ENCODE assay signal across 9 cellular contexts in the genomic region with DNA sequence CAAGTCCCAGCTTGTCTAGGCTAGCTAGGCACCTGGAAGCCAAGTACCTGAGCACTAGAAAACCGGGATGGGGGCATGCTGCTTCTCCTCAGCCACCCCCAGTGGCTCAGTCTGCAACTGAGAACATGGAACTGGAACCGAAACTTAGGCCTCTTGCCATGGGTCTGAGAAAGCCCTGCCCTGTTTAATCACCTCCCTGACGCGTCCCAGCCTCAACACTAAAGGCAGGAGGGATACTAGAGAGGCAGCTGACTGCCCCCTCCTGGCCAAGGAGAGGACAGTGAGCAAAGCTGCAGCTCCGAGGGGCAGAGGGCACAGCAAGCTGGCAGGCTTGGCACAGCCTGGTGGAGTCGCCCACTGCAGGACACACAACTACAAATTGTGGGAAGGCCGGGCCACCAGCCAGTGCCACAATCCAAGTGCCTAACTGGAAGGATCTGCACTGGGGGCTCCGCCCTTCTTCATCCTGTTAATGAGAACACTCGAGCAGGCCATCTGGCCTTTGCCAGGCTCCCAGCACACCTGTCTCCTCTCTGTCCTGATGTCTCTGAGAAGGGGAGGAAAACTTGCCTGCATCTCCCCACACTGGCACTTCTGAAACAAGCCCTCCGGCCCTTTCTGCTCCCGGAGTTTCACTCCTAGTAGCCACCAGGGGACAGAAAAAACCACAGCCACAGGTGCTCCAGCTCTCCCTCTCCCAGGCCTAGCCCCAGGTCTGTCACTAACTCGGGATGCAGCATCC. TPM values are rescaled to one million over a fixed set of nuclear protein-coding genes. Genes with fewer than 3 reads are reported as not detected.
DNase-seq lines count a peak whose midpoint lies in the region; ATAC-seq lines count a peak whose summit lies in the region.
"Had no signal": no experiment of that assay in that cellular context is flagged by ENCODE, and none has a peak within 500 bp of the region (broad histone marks: within the 10 kb centered on the region; RNA-seq: fewer than 3 reads in every experiment).

No MANE protein-coding gene starts in this region.

- ATAC-seq in HG02943 (IDR thresholded peaks at IDR 0.05; ENCODE audit: low read depth, unreplicated experiment) (peak; percentile 59), left cardiac atrium (peak; percentile 61 to 70), GM18498 (IDR thresholded peaks at IDR 0.05; ENCODE audit: unreplicated experiment) (no peak)
- ATAC-seq: CD8-positive, alpha-beta T cell had no signal

- DNase-seq in NCI-H510A treated with DMSO at 0.1 percent for 48 hours (lab: John Stamatoyannopoulos, UW) (peak; percentile 67), NCI-H510A (lab: John Stamatoyannopoulos, UW) (no peak), NCI-H69 (lab: John Stamatoyannopoulos, UW) (peak; percentile 69), left cardiac atrium (no peak)
- DNase-seq in activated naive CD4-positive, alpha-beta T cell treated with anti-CD3 and anti-CD28 coated beads, Interleukin-2, amount 50 U/mL, for 16 hours: peak; percentile 52
- peak; percentile 44 to 52 (median 46) for DNase-seq in stimulated activated CD4-positive, alpha-beta T cell treated with anti-CD3 and anti-CD28 coated beads, Interleukin-12 subunit alpha, Interleukin-12 subunit beta, amount 100 ng/mL, for 48 hours (ENCODE audit: low read depth in 2 of 3, low spot score in 1 of 3)

- intact Hi-C loops in left cardiac atrium (cut with DNase I): loop anchor here in 1 of 2 donors (10.0 kb wide), 1 partner anchor 277 kb away; no protein-coding TSS in a partner anchor

RNA-seq across cellular contexts. Expression of gene BDH1, which starts 53.7 kb away (rescaled TPM):
- 10 to 100 TPM; 29.9 to 31.4 TPM for total RNA-seq in left cardiac atrium

Comparison
In these comparisons a context has a peak if more than half of its experiments do, and no peak if none do; other contexts are left out.
1. DNase-seq: peak in NCI-H510A treated with DMSO at 0.1 percent for 48 hours (single experiment), NCI-H69 (single experiment), activated naive CD4-positive, alpha-beta T cell treated with anti-CD3 and anti-CD28 coated beads, Interleukin-2, amount 50 U/mL, for 16 hours (single experiment) and stimulated activated CD4-positive, alpha-beta T cell treated with anti-CD3 and anti-CD28 coated beads, Interleukin-12 subunit alpha, Interleukin-12 subunit beta, amount 100 ng/mL, for 48 hours (3 of 3); none in NCI-H510A (single experiment) and left cardiac atrium (single experiment).